ENCODE assay signal across 9 cellular contexts in the genomic region with DNA sequence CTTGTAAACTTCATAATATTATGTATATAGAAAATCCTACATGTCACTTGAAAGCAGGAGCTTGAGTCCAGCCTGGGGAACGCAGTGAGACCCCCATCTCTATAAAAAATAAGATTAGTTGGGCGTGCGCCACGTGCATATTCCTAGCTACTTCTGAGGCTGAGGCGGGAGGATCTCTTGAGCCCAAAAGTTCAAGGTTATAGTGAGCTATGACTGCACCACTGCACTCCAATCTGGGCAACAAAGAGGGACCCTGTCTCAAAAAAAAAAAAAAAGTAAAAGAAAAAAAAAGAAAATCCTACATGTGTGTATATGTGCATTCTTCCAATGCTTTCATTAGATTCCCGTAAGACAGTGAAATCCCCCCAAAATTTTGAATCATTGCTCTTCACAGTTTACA. TPM values are rescaled to one million over a fixed set of nuclear protein-coding genes. Genes with fewer than 3 reads are reported as not detected.
DNase-seq lines count a peak whose midpoint lies in the region; ATAC-seq and TF ChIP-seq lines count a peak whose summit lies in the region.
"Had no signal": no experiment of that assay in that cellular context is flagged by ENCODE, and none has a peak within 500 bp of the region (broad histone marks: within the 10 kb centered on the region; RNA-seq: fewer than 3 reads in every experiment).

No MANE protein-coding gene starts in this region.

- peak overlapping the region; percentile 91 for H3K4me3 Mint-ChIP-seq in mesothelial cell of epicardium

- H3K4me1 Mint-ChIP-seq in mesothelial cell of epicardium: peaks cover 42% of the 10 kb centered on the region

- ATAC-seq in HG02938 (IDR thresholded peaks at IDR 0.05; ENCODE audit: unreplicated experiment): no peak

- in situ Hi-C loops in brain microvascular endothelial cell (cut with HindIII; ENCODE audit: low pct_ligation_motif_present, low sequenced_read_pairs): no loop called here

- peaks cover 19% of the 10 kb centered on the region for H3K36me3 ChIP-seq in HUES6 (ENCODE audit: control insufficient read depth, insufficient read depth, low read length)
- H3K36me3 ChIP-seq in brain microvascular endothelial cell (replicated peaks): peaks cover 19% of the 10 kb centered on the region

- peaks cover 4% of the 10 kb centered on the region for H3K4me1 ChIP-seq in HUES6 (ENCODE audit: control insufficient read depth, insufficient read depth, low read length)

- no peaks in the 10 kb centered on the region for H3K27me3 Mint-ChIP-seq in mesothelial cell of epicardium (ENCODE audit: low read depth)

- H3K9me3 ChIP-seq in HUES6 (ENCODE audit: control insufficient read depth, insufficient read depth, low read depth, low read length): no peaks in the 10 kb centered on the region

- peak overlapping the region; percentile 99 for H3K27ac Mint-ChIP-seq in mesothelial cell of epicardium

- intact Hi-C loops in posterior vena cava (cut with DNase I): loop anchor here in 1 of 2 donors (10.0 kb wide), 1 partner anchor 424 kb away; no protein-coding TSS in a partner anchor

- no peaks in the 10 kb centered on the region for H3K9me3 Mint-ChIP-seq in mesothelial cell of epicardium

- no peak for TF ChIP-seq CTCF in AG09309 (IDR thresholded peaks at IDR 0.05; ENCODE audit: control insufficient read depth, insufficient read depth, low read depth, low read length, missing control alignments)
- TF ChIP-seq CTCF in brain microvascular endothelial cell (IDR thresholded peaks at IDR 0.05; ENCODE audit: low read depth, low read length, missing control alignments): no peak
- TF ChIP-seq CTCF in mesothelial cell of epicardium (IDR thresholded peaks at IDR 0.05; ENCODE audit: unreplicated experiment): no peak

- H3K9ac ChIP-seq in HUES6 (ENCODE audit: low read length): no peak overlapping the region

- DNase-seq in AG09309 (ENCODE audit: low read depth) (no peak), brain microvascular endothelial cell (no peak), mesothelial cell of epicardium (ENCODE audit: low spot score in 2 of 2, unreplicated experiment in 2 of 2) (no peak), GM19238 (ENCODE audit: insufficient read length, low spot score) (no peak), posterior vena cava (ENCODE audit: low spot score) (no peak), SW480 (ENCODE audit: low spot score) (no peak)
- DNase-seq: activated CD4-positive, CD25-positive, alpha-beta regulatory T cell treated with anti-CD3 and anti-CD28 coated beads, Interleukin-2, amount 50 U/mL, for 72 hours had no signal

- H3K36me3 Mint-ChIP-seq in mesothelial cell of epicardium: peaks cover 3% of the 10 kb centered on the region

- H3K27me3 ChIP-seq in HUES6 (ENCODE audit: control insufficient read depth, insufficient read depth, low read length) (no peaks in the 10 kb centered on the region), brain microvascular endothelial cell (replicated peaks) (no peaks in the 10 kb centered on the region)

- peak overlapping the region; percentile 85 for H3K4me3 ChIP-seq in AG09309 (ENCODE audit: control insufficient read depth, low read depth, low read length)
- H3K4me3 ChIP-seq in HUES6 (ENCODE audit: low read depth, low read length): peak overlapping the region; percentile 88
- peak overlapping the region; percentile 94 for H3K4me3 ChIP-seq in brain microvascular endothelial cell (ENCODE audit: low read depth, low read length)

- H3K27ac ChIP-seq in HUES6 (ENCODE audit: low read depth, low read length): no peak overlapping the region
- no peak overlapping the region for H3K27ac ChIP-seq in brain microvascular endothelial cell

RNA-seq across cellular contexts. Expression of a gene that starts 1.7 kb away (rescaled TPM):
- total RNA-seq in mesothelial cell of epicardium: 284 to 308 TPM (median 303 TPM) in 3 replicates
- 100 to 1,000 TPM; 287 to 309 TPM for total RNA-seq in posterior vena cava

RNA-seq across cellular contexts. Expression of a gene that starts 11.2 kb away (rescaled TPM):
- total RNA-seq in mesothelial cell of epicardium (7.6 to 8.8 TPM (median 8.3 TPM) in 3 replicates), posterior vena cava (1 to 10 TPM; 2.9 to 4.4 TPM)
